Comparison of ENCODE assay signal across 30 cellular contexts in the genomic region with DNA sequence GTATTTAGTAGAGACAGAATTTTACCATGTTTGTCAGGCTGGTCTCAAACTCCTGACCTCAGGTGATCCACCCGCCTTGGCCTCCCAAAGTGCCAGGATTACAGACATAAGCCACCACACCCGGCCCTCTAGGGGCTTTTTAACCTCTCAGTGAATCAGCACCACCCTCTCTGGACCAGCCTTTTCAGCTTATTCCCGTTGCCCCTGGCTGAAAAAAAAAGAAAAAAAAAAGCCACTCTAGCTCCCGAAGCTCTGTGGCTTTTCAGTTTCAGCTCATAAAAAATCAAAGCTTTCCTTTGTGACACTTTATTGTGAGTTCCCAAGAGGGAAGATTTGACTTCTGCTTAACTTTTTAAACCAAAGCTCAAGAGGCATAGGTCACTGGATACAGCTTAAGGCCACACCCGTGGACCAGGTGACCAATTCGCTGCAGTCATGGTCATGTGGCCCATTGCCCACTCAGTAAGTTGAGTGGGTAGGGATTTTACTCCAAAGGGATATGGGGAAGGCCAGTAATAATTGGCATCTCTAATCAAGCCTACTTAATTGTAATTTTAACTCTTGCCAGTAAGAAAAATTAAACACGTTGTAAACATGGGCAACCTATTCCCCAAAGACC. TPM values are rescaled to one million over a fixed set of nuclear protein-coding genes. Genes with fewer than 3 reads are reported as not detected.
DNase-seq lines count a peak whose midpoint lies in the region; FAIRE-seq and TF ChIP-seq lines count a peak whose summit lies in the region.
"Had no signal": no experiment of that assay in that cellular context is flagged by ENCODE, and none has a peak within 500 bp of the region (broad histone marks: within the 10 kb centered on the region; RNA-seq: fewer than 3 reads in every experiment).

No MANE protein-coding gene starts in this region.

- no peaks in the 10 kb centered on the region for H3K9me2 ChIP-seq in Loucy (replicated peaks; ENCODE audit: low read depth, low read length)

- H3K79me2 ChIP-seq in Loucy (ENCODE audit: insufficient read depth, low read length): no peaks in the 10 kb centered on the region

- no peaks in the 10 kb centered on the region for H3K9me3 ChIP-seq in Loucy (ENCODE audit: insufficient read depth, low read depth, low read length)
- peaks cover 14% of the 10 kb centered on the region for H3K9me3 ChIP-seq in WERI-Rb-1 (ENCODE audit: severe bottlenecking)
- H3K9me3 ChIP-seq: neutrophil had no signal

- H3F3A ChIP-seq in Loucy (ENCODE audit: low read depth): no peaks in the 10 kb centered on the region

- no peaks in the 10 kb centered on the region for H4K20me1 ChIP-seq in Loucy (ENCODE audit: insufficient read depth, low read length, poor library complexity, severe bottlenecking)

- H3K9ac ChIP-seq in Loucy (ENCODE audit: low read depth, low read length, poor library complexity, severe bottlenecking): no peak overlapping the region

- H3K4me3 ChIP-seq in Loucy (ENCODE audit: low read length, poor library complexity, severe bottlenecking): peak overlapping the region; percentile 11
- no peak overlapping the region for H3K4me3 ChIP-seq in WERI-Rb-1 (ENCODE audit: low read depth, low read length)

- FAIRE-seq in H54 (lab: Jason Lieb, UNC) (no peak), GM12892 (lab: Jason Lieb, UNC) (no peak)
- FAIRE-seq: GM18507 had no signal

- H3K4me2 ChIP-seq in Loucy (ENCODE audit: low read depth, low read length, poor library complexity, severe bottlenecking): peak overlapping the region; percentile 57

- TF ChIP-seq CTCF in Loucy (conservative IDR thresholded peaks at IDR 0.05; ENCODE audit: low read length): no peak
- TF ChIP-seq CTCF in WERI-Rb-1 (IDR thresholded peaks at IDR 0.05; ENCODE audit: low read depth, low read length): no peak

- in situ Hi-C loops in Caki2 (cut with HindIII; ENCODE audit: low pct_unique_long_range_greater_than_20kb, low sequenced_read_pairs): no loop called here

- H3K36me3 ChIP-seq in Loucy (ENCODE audit: insufficient read depth, low read length) (no peaks in the 10 kb centered on the region), WERI-Rb-1 (no peaks in the 10 kb centered on the region)
- H3K36me3 ChIP-seq: neutrophil had no signal

- no peak overlapping the region for H3K27ac ChIP-seq in WERI-Rb-1
- H3K27ac ChIP-seq: HL-60, neutrophil, RWPE1 had no signal

- H2AFZ ChIP-seq in Loucy (ENCODE audit: low read length): no peak overlapping the region

- no peak for TF ChIP-seq POLR2A in H54 (IDR thresholded peaks at IDR 0.05; ENCODE audit: low read depth, low read length)
- no peak for TF ChIP-seq POLR2A in GM12892 (IDR thresholded peaks at IDR 0.05; ENCODE audit: low read depth, low read length)

- H3K4me1 ChIP-seq in Loucy (ENCODE audit: insufficient read depth, low read length, poor library complexity, severe bottlenecking): peaks cover 17% of the 10 kb centered on the region

- no peaks in the 10 kb centered on the region for H3K27me3 ChIP-seq in Loucy (ENCODE audit: insufficient read depth, low read length, poor library complexity, severe bottlenecking)
- no peaks in the 10 kb centered on the region for H3K27me3 ChIP-seq in WERI-Rb-1 (ENCODE audit: insufficient read depth, low read depth, severe bottlenecking)

- DNase-seq in A172 (ENCODE audit: low spot score) (peak; percentile 34), Caki2 (ENCODE audit: low read depth) (peak; percentile 39), foreskin melanocyte (peak; percentile 39), H54 (ENCODE audit: insufficient read length, low spot score) (no peak), WERI-Rb-1 (no peak), GM12892 (ENCODE audit: insufficient read length) (no peak)
- DNase-seq: activated CD4-positive, alpha-beta memory T cell treated with anti-CD3 and anti-CD28 coated beads, Interleukin-2, amount 10 ng/mL, durations not matched to agents 7 days and 5 days; activated CD8-positive, alpha-beta memory T cell treated with anti-CD3 and anti-CD28 coated beads, Interleukin-2, amount 50 U/mL, for 4 hours; amniotic stem cell; Calu3; DND-41; H7; head of caudate nucleus; islet precursor cell; left ventricle myocardium superior; MV-4-11; naive B cell; NCI-H146; NCI-H2107; NCI-H446; NCI-H82; posterior cingulate gyrus; right cardiac atrium; stimulated activated CD4-positive, alpha-beta T cell treated with anti-CD3 and anti-CD28 coated beads, Interleukin-1b, Interleukin-23, amount 100 ng/mL, for 48 hours; stimulated activated naive CD4-positive, alpha-beta T cell treated with Interleukin-2 at 50 U/mL for 16 hours had no signal

RNA-seq across cellular contexts. Expression of a gene that starts 46.6 kb away (rescaled TPM):
- total RNA-seq in A172 (2014; rRNA removed; shearing (Covaris generic)): 31.7 and 34.9 TPM in 2 replicates
- total RNA-seq in Caki2 (2014; rRNA removed; shearing (Covaris generic); ENCODE audit: low replicate concordance): 8.6 and 10.8 TPM in 2 replicates
- 20.4 TPM for polyA plus RNA-seq in GM12892 (2012; ENCODE audit: missing spikeins)

Comparison
In these comparisons a context has a peak if more than half of its experiments do, and no peak if none do; other contexts are left out.
1. DNase-seq: peak in A172 (single experiment), Caki2 (single experiment) and foreskin melanocyte (single experiment); none in H54 (single experiment), WERI-Rb-1 (single experiment) and GM12892 (single experiment).